ENCODE assay signal across 8 cellular contexts in the genomic region with DNA sequence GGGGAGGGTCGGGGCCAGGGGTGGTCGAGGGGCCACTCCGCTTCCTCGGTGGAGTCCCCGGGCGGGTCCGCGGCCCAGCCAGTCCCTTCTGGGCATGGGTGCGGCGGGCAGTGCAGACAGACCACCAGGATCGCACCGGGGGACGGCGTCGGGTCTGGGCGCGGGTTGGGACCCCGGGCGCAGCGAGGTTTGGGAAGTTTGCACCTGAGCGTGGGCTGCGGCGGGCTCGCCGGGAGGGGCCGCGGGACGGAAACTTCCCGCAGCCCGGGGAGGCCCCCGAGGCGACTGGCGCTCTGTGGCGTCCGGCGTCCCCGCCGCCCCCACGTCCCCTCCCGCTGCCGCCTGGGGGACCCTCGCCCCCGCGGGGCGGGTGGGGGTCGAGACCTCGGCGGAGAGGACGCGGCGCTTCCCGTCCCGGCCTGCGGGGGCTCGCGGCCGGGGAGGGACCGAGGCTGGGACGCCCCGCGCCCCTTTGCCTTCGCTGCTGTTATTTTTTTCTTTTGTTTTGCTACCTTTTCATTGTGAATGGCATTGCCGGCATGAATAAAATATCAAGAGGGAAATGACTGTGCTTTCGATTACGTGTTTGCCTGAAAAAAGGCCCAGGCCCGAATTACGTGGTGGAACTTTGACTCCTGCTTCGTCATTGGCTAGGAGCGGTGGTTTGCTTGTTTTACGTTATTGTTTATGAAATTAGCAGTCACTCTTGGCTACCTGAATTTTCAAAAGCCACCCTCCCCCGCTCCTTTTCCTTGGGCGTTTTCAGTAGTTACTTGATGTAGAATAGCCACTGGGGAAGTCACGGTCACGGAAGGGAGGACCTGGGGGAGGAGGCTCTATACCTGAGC.
DNase-seq lines count a peak whose midpoint lies in the region; ATAC-seq and TF ChIP-seq lines count a peak whose summit lies in the region.

No MANE protein-coding gene starts in this region.

- peak; percentile 44 for ATAC-seq in HG02840 (IDR thresholded peaks at IDR 0.05; ENCODE audit: low FRiP score, unreplicated experiment)
- peak; percentile 81 for ATAC-seq in stimulated activated effector memory CD8-positive, alpha-beta T cell treated with anti-CD3 and anti-CD28 coated beads, Interleukin-12 subunit alpha, Interleukin-12 subunit beta, amount 100 ng/mL, for 72 hours

- H3K4me3 Mint-ChIP-seq in stimulated activated effector memory CD8-positive, alpha-beta T cell treated with anti-CD3 and anti-CD28 coated beads, Interleukin-12 subunit alpha, Interleukin-12 subunit beta, amount 100 ng/mL, for 72 hours, result peak overlapping the region; percentile 83

- H3K4me1 ChIP-seq in muscle layer of duodenum (ENCODE audit: control insufficient read depth in 1 of 2, insufficient read depth in 2 of 2, low read length in 2 of 2), result peaks cover 10% of the 10 kb centered on the region in 2 donors

- no peaks in the 10 kb centered on the region for H3K9me3 Mint-ChIP-seq in stimulated activated effector memory CD8-positive, alpha-beta T cell treated with anti-CD3 and anti-CD28 coated beads, Interleukin-12 subunit alpha, Interleukin-12 subunit beta, amount 100 ng/mL, for 72 hours

- H3K4me1 Mint-ChIP-seq in stimulated activated effector memory CD8-positive, alpha-beta T cell treated with anti-CD3 and anti-CD28 coated beads, Interleukin-12 subunit alpha, Interleukin-12 subunit beta, amount 100 ng/mL, for 72 hours, result peaks cover 36% of the 10 kb centered on the region

- H3K36me3 ChIP-seq in muscle layer of duodenum (ENCODE audit: control insufficient read depth in 1 of 2, insufficient read depth in 2 of 2, low read length in 2 of 2), result no peaks in the 10 kb centered on the region

- H3K9me3 ChIP-seq in muscle layer of duodenum (ENCODE audit: control insufficient read depth in 1 of 2, low read length in 2 of 2), result no peaks in the 10 kb centered on the region

- peak; percentile 69 for DNase-seq in DMS53 (lab: John Stamatoyannopoulos, UW)
- no peak for DNase-seq in DMS53 treated with DMSO at 0.1 percent for 48 hours (lab: John Stamatoyannopoulos, UW; ENCODE audit: unreplicated experiment)
- DNase-seq in NCI-H526 (lab: John Stamatoyannopoulos, UW), result peak; percentile 62 to 71
- DNase-seq in activated CD8-positive, alpha-beta memory T cell treated with anti-CD3 and anti-CD28 coated beads, Interleukin-2, amount 50 U/mL, for 4 hours, result peak; percentile 72
- DNase-seq in epithelial cell of esophagus (ENCODE audit: low read depth), result peak; percentile 88
- peak; percentile 63 to 89 for DNase-seq in stimulated activated effector memory CD8-positive, alpha-beta T cell treated with anti-CD3 and anti-CD28 coated beads, Interleukin-12 subunit alpha, Interleukin-12 subunit beta, amount 100 ng/mL, for 72 hours (ENCODE audit: low spot score in 2 of 2)

- no peaks in the 10 kb centered on the region for H3K27me3 ChIP-seq in muscle layer of duodenum (ENCODE audit: low read depth, low read length)

- H3K4me3 ChIP-seq in epithelial cell of esophagus (ENCODE audit: low read length), result peak overlapping the region; percentile 79
- peak overlapping the region; percentile 71 to 91 for H3K4me3 ChIP-seq in muscle layer of duodenum (ENCODE audit: low read depth in 1 of 2, low read length in 2 of 2)

- no peak for TF ChIP-seq CTCF in epithelial cell of esophagus (IDR thresholded peaks at IDR 0.05; ENCODE audit: insufficient read depth, low read depth, low read length, missing control alignments)

- peak overlapping the region; percentile 94 for H3K27ac ChIP-seq in muscle layer of duodenum (ENCODE audit: low read length)

- peaks cover 54% of the 10 kb centered on the region for H3K36me3 Mint-ChIP-seq in stimulated activated effector memory CD8-positive, alpha-beta T cell treated with anti-CD3 and anti-CD28 coated beads, Interleukin-12 subunit alpha, Interleukin-12 subunit beta, amount 100 ng/mL, for 72 hours

- H3K27ac Mint-ChIP-seq in stimulated activated effector memory CD8-positive, alpha-beta T cell treated with anti-CD3 and anti-CD28 coated beads, Interleukin-12 subunit alpha, Interleukin-12 subunit beta, amount 100 ng/mL, for 72 hours, result peak overlapping the region; percentile 99
